ENCODE assay signal across 27 cellular contexts in genomic region chr6:75236630-75237029, GRCh38. TPM values are rescaled to one million over a fixed set of nuclear protein-coding genes. Genes with fewer than 3 reads are reported as not detected.
"Had no signal": no experiment of that assay in that cellular context is flagged by ENCODE, and none has a peak within 500 bp of the region (broad histone marks: within the 10 kb centered on the region; RNA-seq: fewer than 3 reads in every experiment).

No MANE protein-coding gene starts in this region.

- ATAC-seq: activated CD8-positive, alpha-beta T cell treated with anti-CD3 and anti-CD28 coated beads for 36 hours; activated T-cell treated with anti-CD3 and anti-CD28 coated beads, Interleukin-2, amount 50 U/mL, for 4 hours had no signal

- H3K27ac ChIP-seq: adrenal gland, KMS-11, SJCRH30, SK-N-MC had no signal

- H3K9ac ChIP-seq: KMS-11 had no signal

- FAIRE-seq: astrocyte, bronchial epithelial cell, TTC549 had no signal

- DNase-seq: activated CD4-positive, alpha-beta T cell treated with anti-CD3 and anti-CD28 coated beads, Interleukin-2, amount 10 ng/mL, durations not matched to agents 24 days and 14 days; activated CD4-positive, alpha-beta T cell treated with anti-CD3 and anti-CD28 coated beads, Interleukin-2, amount 50 U/mL, for 4 hours; activated CD8-positive, alpha-beta T cell treated with anti-CD3 and anti-CD28 coated beads for 36 hours; activated effector memory CD4-positive, alpha-beta T cell treated with anti-CD3 and anti-CD28 coated beads, Interleukin-2, amount 50 U/mL, for 16 hours; activated naive CD4-positive, alpha-beta T cell; activated naive CD4-positive, alpha-beta T cell treated with anti-CD3 and anti-CD28 coated beads, Interleukin-2, amount 50 U/mL, for 16 hours; activated T-cell treated with anti-CD3 and anti-CD28 coated beads, Interleukin-2, amount 50 U/mL, for 4 hours; adrenal gland; central memory CD4-positive, alpha-beta T cell; MM.1S; NCI-H1092; NCI-H1436 treated with DMSO at 0.1 percent for 48 hours; NCI-H1694 treated with DMSO at 0.1 percent for 48 hours; NCI-H2029; NCI-H345; NCI-H524 treated with DMSO at 0.1 percent for 48 hours; SHP77; SJCRH30 had no signal

- H3K4me3 Mint-ChIP-seq: activated CD4-positive, alpha-beta T cell treated with anti-CD3 and anti-CD28 coated beads, Interleukin-2, amount 10 ng/mL, durations not matched to agents 24 days and 14 days; activated CD8-positive, alpha-beta T cell treated with anti-CD3 and anti-CD28 coated beads for 36 hours; activated T-cell treated with anti-CD3 and anti-CD28 coated beads, Interleukin-2, amount 50 U/mL, for 4 hours; brain; T-helper 2 cell treated with Interferon-gamma antibody and Interleukin-4, amounts not matched to agents 5 μg/mL and 100 μg/mL, for 36 hours had no signal

- H3K4me3 ChIP-seq: adrenal gland, SJCRH30, SK-N-MC had no signal

- H3K4me2 ChIP-seq: KMS-11 had no signal

- H3K27me3 ChIP-seq: adrenal gland, SJCRH30 had no signal

- H3K9me3 Mint-ChIP-seq: activated CD4-positive, alpha-beta T cell treated with anti-CD3 and anti-CD28 coated beads, Interleukin-2, amount 10 ng/mL, durations not matched to agents 24 days and 14 days; activated CD8-positive, alpha-beta T cell treated with anti-CD3 and anti-CD28 coated beads for 36 hours; activated T-cell treated with anti-CD3 and anti-CD28 coated beads, Interleukin-2, amount 50 U/mL, for 4 hours; brain; T-helper 2 cell treated with Interferon-gamma antibody and Interleukin-4, amounts not matched to agents 5 μg/mL and 100 μg/mL, for 36 hours had no signal

- H3K9me3 ChIP-seq: adrenal gland, SJCRH30 had no signal

- H3K27me3 Mint-ChIP-seq: activated CD4-positive, alpha-beta T cell treated with anti-CD3 and anti-CD28 coated beads, Interleukin-2, amount 10 ng/mL, durations not matched to agents 24 days and 14 days; activated CD8-positive, alpha-beta T cell treated with anti-CD3 and anti-CD28 coated beads for 36 hours; brain had no signal

- H3K27ac Mint-ChIP-seq: activated CD4-positive, alpha-beta T cell treated with anti-CD3 and anti-CD28 coated beads, Interleukin-2, amount 10 ng/mL, durations not matched to agents 24 days and 14 days; activated CD8-positive, alpha-beta T cell treated with anti-CD3 and anti-CD28 coated beads for 36 hours; T-helper 2 cell treated with Interferon-gamma antibody and Interleukin-4, amounts not matched to agents 5 μg/mL and 100 μg/mL, for 36 hours had no signal

RNA-seq across cellular contexts. Expression of gene COL12A1, which starts 30.8 kb away (rescaled TPM):
- total RNA-seq: activated CD8-positive, alpha-beta memory T cell treated with anti-CD3 and anti-CD28 coated beads for 36 hours; T-helper 1 cell treated with Interleukin-12 subunit alpha and Interleukin-12 subunit beta and Interleukin-4 antibody, amounts not matched to agents 30 ng/mL and 1 ng/mL, for 36 hours had no signal
